In the genomic region with DNA sequence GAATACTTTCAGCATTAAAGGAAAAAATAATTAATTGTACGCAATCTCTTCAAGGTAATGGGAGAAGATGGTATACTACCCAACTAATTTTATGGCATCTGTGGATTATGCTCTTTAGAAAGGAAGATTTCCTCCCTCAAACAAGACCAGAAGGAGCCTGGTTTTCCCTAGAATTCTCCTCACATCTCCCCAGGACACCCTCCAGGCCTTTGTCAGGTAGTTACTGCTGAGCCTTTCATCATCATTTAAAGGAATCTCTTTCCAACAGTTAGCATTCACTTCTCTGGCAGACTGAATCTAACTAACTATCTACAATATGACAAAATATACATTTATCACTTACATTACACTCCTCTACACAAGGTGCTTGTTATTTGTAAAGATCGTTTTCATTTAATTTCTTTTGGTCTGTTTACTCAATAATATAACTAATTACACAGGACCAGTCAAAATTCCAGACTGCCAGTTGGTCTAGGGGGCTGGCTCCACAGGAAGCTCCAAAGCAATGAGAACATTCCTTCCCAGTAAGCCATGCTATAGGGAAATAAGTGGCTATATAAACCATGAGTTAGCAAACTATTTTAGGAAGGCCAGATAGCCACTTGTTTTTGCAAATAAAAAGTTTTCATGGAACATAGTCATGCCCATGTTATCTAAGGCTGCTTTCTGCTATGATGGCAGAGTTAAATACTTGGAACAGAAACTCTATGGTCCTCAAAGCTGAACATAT, we compare ENCODE assay signal across 1 cellular context.
TF ChIP-seq lines count a peak whose summit lies in the region.

No MANE protein-coding gene starts in this region.

TF ChIP-seq in WTC11, 78 proteins besides CTCF, POLR2A, EP300 and RAD21 (continued from another document):
- TF ChIP-seq ZNF281 (CRISPR knock-in tag; IDR thresholded peaks at IDR 0.05) (no peak), IRF1 (CRISPR knock-in tag; IDR thresholded peaks at IDR 0.05) (no peak), NR2C2 (CRISPR knock-in tag; IDR thresholded peaks at IDR 0.05) (no peak), MYBL2 (CRISPR knock-in tag; IDR thresholded peaks at IDR 0.05) (no peak), OVOL2 (CRISPR knock-in tag; IDR thresholded peaks at IDR 0.05; ENCODE audit: borderline replicate concordance) (no peak), ZBTB21 (CRISPR knock-in tag; IDR thresholded peaks at IDR 0.05; ENCODE audit: borderline replicate concordance) (no peak), FOXJ3 (CRISPR knock-in tag; IDR thresholded peaks at IDR 0.05; ENCODE audit: borderline replicate concordance) (no peak), RORB (CRISPR knock-in tag; IDR thresholded peaks at IDR 0.05) (no peak), RELA (CRISPR knock-in tag; IDR thresholded peaks at IDR 0.05; ENCODE audit: borderline replicate concordance) (no peak), ETV6 (CRISPR knock-in tag; IDR thresholded peaks at IDR 0.05) (no peak), FOXP4 (CRISPR knock-in tag; IDR thresholded peaks at IDR 0.05) (no peak), ZNF317 (CRISPR knock-in tag; IDR thresholded peaks at IDR 0.05; ENCODE audit: borderline replicate concordance, low read depth) (no peak), PREB (CRISPR knock-in tag; IDR thresholded peaks at IDR 0.05; ENCODE audit: borderline replicate concordance) (no peak), GRHL2 (CRISPR knock-in tag; IDR thresholded peaks at IDR 0.05; ENCODE audit: insufficient replicate concordance, severe bottlenecking) (no peak), TCF7 (CRISPR knock-in tag; IDR thresholded peaks at IDR 0.05; ENCODE audit: low read depth) (no peak), EMX1 (CRISPR knock-in tag; IDR thresholded peaks at IDR 0.05) (no peak)
- TF ChIP-seq, protein P1, sequence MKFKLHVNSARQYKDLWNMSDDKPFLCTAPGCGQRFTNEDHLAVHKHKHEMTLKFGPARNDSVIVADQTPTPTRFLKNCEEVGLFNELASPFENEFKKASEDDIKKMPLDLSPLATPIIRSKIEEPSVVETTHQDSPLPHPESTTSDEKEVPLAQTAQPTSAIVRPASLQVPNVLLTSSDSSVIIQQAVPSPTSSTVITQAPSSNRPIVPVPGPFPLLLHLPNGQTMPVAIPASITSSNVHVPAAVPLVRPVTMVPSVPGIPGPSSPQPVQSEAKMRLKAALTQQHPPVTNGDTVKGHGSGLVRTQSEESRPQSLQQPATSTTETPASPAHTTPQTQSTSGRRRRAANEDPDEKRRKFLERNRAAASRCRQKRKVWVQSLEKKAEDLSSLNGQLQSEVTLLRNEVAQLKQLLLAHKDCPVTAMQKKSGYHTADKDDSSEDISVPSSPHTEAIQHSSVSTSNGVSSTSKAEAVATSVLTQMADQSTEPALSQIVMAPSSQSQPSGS (CRISPR knock-in tag; IDR thresholded peaks at IDR 0.05; ENCODE audit: borderline replicate concordance, low read depth): no peak
- TF ChIP-seq, protein P2, sequence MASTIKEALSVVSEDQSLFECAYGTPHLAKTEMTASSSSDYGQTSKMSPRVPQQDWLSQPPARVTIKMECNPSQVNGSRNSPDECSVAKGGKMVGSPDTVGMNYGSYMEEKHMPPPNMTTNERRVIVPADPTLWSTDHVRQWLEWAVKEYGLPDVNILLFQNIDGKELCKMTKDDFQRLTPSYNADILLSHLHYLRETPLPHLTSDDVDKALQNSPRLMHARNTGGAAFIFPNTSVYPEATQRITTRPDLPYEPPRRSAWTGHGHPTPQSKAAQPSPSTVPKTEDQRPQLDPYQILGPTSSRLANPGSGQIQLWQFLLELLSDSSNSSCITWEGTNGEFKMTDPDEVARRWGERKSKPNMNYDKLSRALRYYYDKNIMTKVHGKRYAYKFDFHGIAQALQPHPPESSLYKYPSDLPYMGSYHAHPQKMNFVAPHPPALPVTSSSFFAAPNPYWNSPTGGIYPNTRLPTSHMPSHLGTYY (CRISPR knock-in tag; IDR thresholded peaks at IDR 0.05): no peak
